In the genomic region with DNA sequence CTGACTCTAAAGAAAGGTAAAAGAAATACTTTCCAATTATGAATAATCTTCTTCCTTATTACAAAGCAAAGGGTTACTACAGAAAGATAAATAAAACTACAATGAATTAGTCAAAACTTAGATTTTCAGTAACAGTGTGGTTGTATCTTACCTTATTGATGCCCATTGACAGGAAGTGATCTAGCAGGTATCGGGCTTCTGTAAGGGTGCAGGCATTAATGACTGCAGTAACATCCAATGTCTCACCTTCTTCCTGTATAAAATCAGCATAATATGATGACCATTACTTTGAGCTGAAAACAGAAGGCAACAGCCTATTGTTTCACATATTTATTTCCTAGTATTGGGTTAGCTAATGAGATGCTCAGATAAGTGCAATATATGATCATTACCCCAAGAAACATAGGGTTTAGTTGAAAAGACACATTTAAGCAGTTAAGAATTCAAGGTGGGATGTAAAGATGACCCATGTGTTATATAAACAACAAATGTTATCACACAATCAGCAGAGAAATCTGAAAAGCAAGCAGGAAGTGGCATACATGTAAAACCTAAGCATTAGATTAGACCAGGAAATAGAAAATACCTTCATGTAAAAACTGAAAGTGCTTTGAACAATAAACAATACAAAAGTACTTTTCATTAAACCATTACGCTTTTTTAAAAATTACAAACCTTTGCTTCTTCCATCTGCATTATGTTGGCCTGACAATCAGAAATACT, we compare ENCODE assay signal across 17 cellular contexts.
DNase-seq lines count a peak whose midpoint lies in the region; ATAC-seq and TF ChIP-seq lines count a peak whose summit lies in the region.
"Had no signal": no experiment of that assay in that cellular context is flagged by ENCODE, and none has a peak within 500 bp of the region (broad histone marks: within the 10 kb centered on the region; RNA-seq: fewer than 3 reads in every experiment).

No MANE protein-coding gene starts in this region.

- DNase-seq in activated CD4-positive, alpha-beta T cell treated with anti-CD3 and anti-CD28 coated beads for 36 hours: no peak
- DNase-seq in activated CD4-positive, alpha-beta T cell treated with anti-CD3 and anti-CD28 coated beads for 48 hours: no peak
- no peak for DNase-seq in stimulated activated naive CD8-positive, alpha-beta T cell treated with anti-CD3 and anti-CD28 coated beads, Interleukin-15, amount 100 ng/mL, for 72 hours
- no peak for DNase-seq in stimulated activated naive CD8-positive, alpha-beta T cell treated with anti-CD3 and anti-CD28 coated beads, Interleukin-15, Interleukin-2, amounts not matched to agents 100 U/mL and 50 U/mL, for 24 hours
- DNase-seq in activated naive CD8-positive, alpha-beta T cell treated with anti-CD3 and anti-CD28 coated beads, Interleukin-2, amount 10 ng/mL, durations not matched to agents 7 days and 5 days: no peak
- no peak for DNase-seq in stimulated activated effector memory CD8-positive, alpha-beta T cell treated with anti-CD3 and anti-CD28 coated beads, Interleukin-12 subunit alpha, Interleukin-12 subunit beta, amount 100 ng/mL, for 72 hours (ENCODE audit: low spot score in 2 of 2)
- no peak for DNase-seq in hepatic stellate cell (ENCODE audit: low spot score)
- DNase-seq in SK-N-SH: no peak
- DNase-seq: C1 segment of cervical spinal cord, DND-41, GDM1, HFFc6, KBM-7, NCI-H146, NCI-H2081 treated with DMSO at 0.1 percent for 48 hours, NCI-H524, Peyer's patch had no signal

- H3K9ac ChIP-seq in SK-N-SH: no peak overlapping the region

- ATAC-seq in activated CD4-positive, alpha-beta T cell treated with anti-CD3 and anti-CD28 coated beads for 36 hours: peak; percentile 64
- peak; percentile 81 for ATAC-seq in stimulated activated naive CD8-positive, alpha-beta T cell treated with anti-CD3 and anti-CD28 coated beads, Interleukin-15, amount 100 ng/mL, for 72 hours
- no peak for ATAC-seq in stimulated activated naive CD8-positive, alpha-beta T cell treated with anti-CD3 and anti-CD28 coated beads, Interleukin-15, Interleukin-2, amounts not matched to agents 100 U/mL and 50 U/mL, for 24 hours
- ATAC-seq in activated naive CD8-positive, alpha-beta T cell treated with anti-CD3 and anti-CD28 coated beads, Interleukin-2, amount 10 ng/mL, durations not matched to agents 7 days and 5 days (ENCODE audit: low read depth): peak; percentile 47
- peak; percentile 76 for ATAC-seq in stimulated activated effector memory CD8-positive, alpha-beta T cell treated with anti-CD3 and anti-CD28 coated beads, Interleukin-12 subunit alpha, Interleukin-12 subunit beta, amount 100 ng/mL, for 72 hours

- no peak for TF ChIP-seq EP300 in SK-N-SH (IDR thresholded peaks at IDR 0.05; ENCODE audit: borderline replicate concordance in 1 of 2, low read depth in 1 of 2, low read length in 1 of 2)

- H3K9me3 ChIP-seq in SK-N-SH: no peaks in the 10 kb centered on the region
- H3K9me3 ChIP-seq: Peyer's patch had no signal

- H4K20me1 ChIP-seq in SK-N-SH (ENCODE audit: insufficient read depth): no peaks in the 10 kb centered on the region

- TF ChIP-seq RAD21 in SK-N-SH (IDR thresholded peaks at IDR 0.05; ENCODE audit: low read length): no peak

- H3K79me2 ChIP-seq in SK-N-SH (ENCODE audit: insufficient read depth): no peaks in the 10 kb centered on the region

- H3K4me2 ChIP-seq in SK-N-SH: no peak overlapping the region

- 97% methylated on average over 2 of the region's 2 CpGs for WGBS in SK-N-SH (ENCODE audit: low lambda C conversion rate)

- no peaks in the 10 kb centered on the region for H3K27me3 Mint-ChIP-seq in activated CD4-positive, alpha-beta T cell treated with anti-CD3 and anti-CD28 coated beads for 36 hours
- H3K27me3 Mint-ChIP-seq in stimulated activated naive CD8-positive, alpha-beta T cell treated with anti-CD3 and anti-CD28 coated beads, Interleukin-15, amount 100 ng/mL, for 72 hours: no peaks in the 10 kb centered on the region
- H3K27me3 Mint-ChIP-seq in activated naive CD8-positive, alpha-beta T cell treated with anti-CD3 and anti-CD28 coated beads, Interleukin-2, amount 10 ng/mL, durations not matched to agents 7 days and 5 days: no peaks in the 10 kb centered on the region

- H3K4me1 ChIP-seq in SK-N-SH (ENCODE audit: control insufficient read depth in 1 of 2, insufficient read depth in 2 of 2, low read depth in 1 of 2, low read length in 1 of 2): peaks cover 0 to 15% of the 10 kb centered on the region in 2 experiments; a peak in 2 of 4 replicates
- H3K4me1 ChIP-seq: Peyer's patch had no signal

- POLR2A ChIA-PET in activated CD4-positive, alpha-beta T cell treated with anti-CD3 and anti-CD28 coated beads for 36 hours (lab: Charles Lee): no interaction called here
- POLR2A ChIA-PET in activated naive CD8-positive, alpha-beta T cell treated with anti-CD3 and anti-CD28 coated beads, Interleukin-2, amount 10 ng/mL, durations not matched to agents 7 days and 5 days (lab: Charles Lee): no interaction called here
- POLR2A ChIA-PET in SK-N-SH (lab: Yijun Ruan, JAX): no interaction called here

- peaks cover 4 to 32% of the 10 kb centered on the region in 2 experiments for H3K36me3 ChIP-seq in SK-N-SH (replicated peaks in 1 of 2; ENCODE audit: control insufficient read depth in 1 of 2, insufficient read depth in 2 of 2, low read length in 1 of 2)

- H2AFZ ChIP-seq in SK-N-SH (ENCODE audit: low read depth): no peak overlapping the region

- peaks cover 11% of the 10 kb centered on the region for H3K36me3 Mint-ChIP-seq in activated CD4-positive, alpha-beta T cell treated with anti-CD3 and anti-CD28 coated beads for 36 hours (ENCODE audit: low read depth)
- peaks cover 27% of the 10 kb centered on the region for H3K36me3 Mint-ChIP-seq in activated naive CD8-positive, alpha-beta T cell treated with anti-CD3 and anti-CD28 coated beads, Interleukin-2, amount 10 ng/mL, durations not matched to agents 7 days and 5 days
- peaks cover 46% of the 10 kb centered on the region for H3K36me3 Mint-ChIP-seq in stimulated activated effector memory CD8-positive, alpha-beta T cell treated with anti-CD3 and anti-CD28 coated beads, Interleukin-12 subunit alpha, Interleukin-12 subunit beta, amount 100 ng/mL, for 72 hours

- no peaks in the 10 kb centered on the region for H3K9me2 ChIP-seq in SK-N-SH

- no peaks in the 10 kb centered on the region for H3F3A ChIP-seq in SK-N-SH (replicated peaks; ENCODE audit: insufficient read depth)

- H3K27ac ChIP-seq in SK-N-SH (ENCODE audit: low read depth in 2 of 2, low read length in 1 of 2): no peak overlapping the region; a peak in 1 of 4 replicates
- H3K27ac ChIP-seq: Peyer's patch had no signal

- CTCF ChIA-PET in activated CD4-positive, alpha-beta T cell treated with anti-CD3 and anti-CD28 coated beads for 36 hours (lab: Charles Lee): interaction anchor here (0.8 to 1.5 kb wide), 2 partner anchors 14 to 19 kb away, joined by 3 read pairs; no protein-coding TSS in a partner anchor
- CTCF ChIA-PET in SK-N-SH (lab: Yijun Ruan, JAX): interaction anchor here (1.1 kb wide), 1 partner anchor 9 kb away, joined by 3 read pairs; no protein-coding TSS in a partner anchor

- no peak for TF ChIP-seq CTCF in SK-N-SH (IDR thresholded peaks at IDR 0.05)

- H3K4me3 ChIP-seq in SK-N-SH (ENCODE audit: low read depth in 2 of 2, low read length in 1 of 2): no peak overlapping the region
- H3K4me3 ChIP-seq: Peyer's patch had no signal

- no peaks in the 10 kb centered on the region for H3K9me3 Mint-ChIP-seq in activated CD4-positive, alpha-beta T cell treated with anti-CD3 and anti-CD28 coated beads for 36 hours (ENCODE audit: low read depth)
- peaks cover 0 to 4% of the 10 kb centered on the region in 2 donors for H3K9me3 Mint-ChIP-seq in stimulated activated naive CD8-positive, alpha-beta T cell treated with anti-CD3 and anti-CD28 coated beads, Interleukin-15, amount 100 ng/mL, for 72 hours
- peaks cover 6% of the 10 kb centered on the region for H3K9me3 Mint-ChIP-seq in activated naive CD8-positive, alpha-beta T cell treated with anti-CD3 and anti-CD28 coated beads, Interleukin-2, amount 10 ng/mL, durations not matched to agents 7 days and 5 days
- H3K9me3 Mint-ChIP-seq in stimulated activated effector memory CD8-positive, alpha-beta T cell treated with anti-CD3 and anti-CD28 coated beads, Interleukin-12 subunit alpha, Interleukin-12 subunit beta, amount 100 ng/mL, for 72 hours: no peaks in the 10 kb centered on the region
- H3K9me3 Mint-ChIP-seq: HFFc6 had no signal

- H3K27me3 ChIP-seq in SK-N-SH (ENCODE audit: insufficient read depth): no peaks in the 10 kb centered on the region
- H3K27me3 ChIP-seq: Peyer's patch had no signal

- intact Hi-C loops in activated CD4-positive, alpha-beta T cell treated with anti-CD3 and anti-CD28 coated beads for 36 hours (cut with DNase I, micrococcal nuclease): no loop called here

- H3K4me1 Mint-ChIP-seq in activated CD4-positive, alpha-beta T cell treated with anti-CD3 and anti-CD28 coated beads for 36 hours: peaks cover 13% of the 10 kb centered on the region
- H3K4me1 Mint-ChIP-seq in stimulated activated naive CD8-positive, alpha-beta T cell treated with anti-CD3 and anti-CD28 coated beads, Interleukin-15, amount 100 ng/mL, for 72 hours: peaks cover 11% of the 10 kb centered on the region
- peaks cover 13% of the 10 kb centered on the region for H3K4me1 Mint-ChIP-seq in activated naive CD8-positive, alpha-beta T cell treated with anti-CD3 and anti-CD28 coated beads, Interleukin-2, amount 10 ng/mL, durations not matched to agents 7 days and 5 days
- H3K4me1 Mint-ChIP-seq in stimulated activated effector memory CD8-positive, alpha-beta T cell treated with anti-CD3 and anti-CD28 coated beads, Interleukin-12 subunit alpha, Interleukin-12 subunit beta, amount 100 ng/mL, for 72 hours: peaks cover 20% of the 10 kb centered on the region

- no peak overlapping the region for H3K4me3 Mint-ChIP-seq in activated CD4-positive, alpha-beta T cell treated with anti-CD3 and anti-CD28 coated beads for 36 hours
- H3K4me3 Mint-ChIP-seq in stimulated activated naive CD8-positive, alpha-beta T cell treated with anti-CD3 and anti-CD28 coated beads, Interleukin-15, amount 100 ng/mL, for 72 hours: no peak overlapping the region
- H3K4me3 Mint-ChIP-seq in activated naive CD8-positive, alpha-beta T cell treated with anti-CD3 and anti-CD28 coated beads, Interleukin-2, amount 10 ng/mL, durations not matched to agents 7 days and 5 days: peak overlapping the region; percentile 36
- H3K4me3 Mint-ChIP-seq in stimulated activated effector memory CD8-positive, alpha-beta T cell treated with anti-CD3 and anti-CD28 coated beads, Interleukin-12 subunit alpha, Interleukin-12 subunit beta, amount 100 ng/mL, for 72 hours: peak overlapping the region; percentile 18
- H3K4me3 Mint-ChIP-seq: HFFc6 had no signal

- no peak overlapping the region for H3K27ac Mint-ChIP-seq in activated CD4-positive, alpha-beta T cell treated with anti-CD3 and anti-CD28 coated beads for 36 hours
- peak overlapping the region in 1 of 2 donors; percentile 64 for H3K27ac Mint-ChIP-seq in stimulated activated naive CD8-positive, alpha-beta T cell treated with anti-CD3 and anti-CD28 coated beads, Interleukin-15, amount 100 ng/mL, for 72 hours
- peak overlapping the region; percentile 85 for H3K27ac Mint-ChIP-seq in activated naive CD8-positive, alpha-beta T cell treated with anti-CD3 and anti-CD28 coated beads, Interleukin-2, amount 10 ng/mL, durations not matched to agents 7 days and 5 days
- peak overlapping the region; percentile 68 for H3K27ac Mint-ChIP-seq in stimulated activated effector memory CD8-positive, alpha-beta T cell treated with anti-CD3 and anti-CD28 coated beads, Interleukin-12 subunit alpha, Interleukin-12 subunit beta, amount 100 ng/mL, for 72 hours
- H3K27ac Mint-ChIP-seq: HFFc6 had no signal

Comparison
In these comparisons a context has a peak if more than half of its experiments do, and no peak if none do; other contexts are left out.
1. H3K4me3 Mint-ChIP-seq: peak in activated naive CD8-positive, alpha-beta T cell treated with anti-CD3 and anti-CD28 coated beads, Interleukin-2, amount 10 ng/mL, durations not matched to agents 7 days and 5 days (single experiment) and stimulated activated effector memory CD8-positive, alpha-beta T cell treated with anti-CD3 and anti-CD28 coated beads, Interleukin-12 subunit alpha, Interleukin-12 subunit beta, amount 100 ng/mL, for 72 hours (single experiment); none in activated CD4-positive, alpha-beta T cell treated with anti-CD3 and anti-CD28 coated beads for 36 hours (single experiment) and stimulated activated naive CD8-positive, alpha-beta T cell treated with anti-CD3 and anti-CD28 coated beads, Interleukin-15, amount 100 ng/mL, for 72 hours (0 of 2).